12 cellular contexts compared by ENCODE assay signal in the genomic region with DNA sequence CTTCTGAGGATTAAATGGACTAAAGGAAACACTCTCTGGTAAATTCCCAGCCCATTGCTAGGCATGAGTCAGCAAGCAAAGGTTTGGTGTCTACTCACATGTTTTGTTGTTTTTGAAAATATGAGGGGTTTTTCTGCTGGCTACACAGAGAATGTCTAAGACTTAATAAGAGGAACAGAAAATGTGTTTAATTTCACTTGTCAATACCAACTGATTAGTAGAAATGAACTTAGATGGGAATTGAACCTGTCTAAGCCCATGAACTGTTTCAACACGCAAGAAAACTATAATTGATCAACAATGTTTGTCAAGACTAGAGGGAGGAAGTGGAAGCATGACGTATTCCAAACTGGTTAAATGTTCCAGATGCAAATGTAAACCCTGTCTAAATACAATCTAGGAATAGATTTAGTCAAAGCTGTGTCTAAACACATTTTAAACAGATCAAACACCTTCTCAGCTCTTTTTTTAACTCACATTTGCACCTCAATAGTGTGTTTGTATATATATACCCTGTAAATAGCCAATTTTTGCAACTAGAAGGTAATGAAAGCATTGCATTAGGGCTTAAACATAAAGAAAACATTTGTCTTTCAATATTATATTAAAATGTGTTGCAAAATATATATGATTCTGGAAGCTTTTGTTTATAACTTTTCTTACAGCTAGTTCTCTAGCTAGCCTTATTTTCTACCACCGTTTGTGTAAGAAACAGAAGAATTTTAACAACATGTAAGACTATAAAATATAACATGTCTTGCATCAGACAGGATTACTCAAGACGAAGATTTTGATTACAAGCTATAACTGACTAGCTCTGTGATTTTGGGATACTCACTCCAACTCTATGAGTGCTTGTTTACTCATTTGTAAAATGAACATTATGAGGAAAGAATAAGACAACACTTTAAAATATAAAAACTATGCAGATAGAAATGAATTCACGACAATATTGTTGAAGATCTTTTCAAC.
DNase-seq lines count a peak whose midpoint lies in the region; ATAC-seq, FAIRE-seq and TF ChIP-seq lines count a peak whose summit lies in the region.
"Had no signal": no experiment of that assay in that cellular context is flagged by ENCODE, and none has a peak within 500 bp of the region (broad histone marks: within the 10 kb centered on the region; RNA-seq: fewer than 3 reads in every experiment).

No MANE protein-coding gene starts in this region.

- peak; percentile 29; the same call in 1 of the 2 replicates for ATAC-seq in IMR-90 (ENCODE audit: low read depth)

- peak overlapping the region; percentile 53; the same call in 1 of the 2 replicates for H2BK20ac ChIP-seq in IMR-90 (ENCODE audit: low read depth, low read length)

- H4K20me1 ChIP-seq in IMR-90 (ENCODE audit: insufficient read depth, low read length): no peaks in the 10 kb centered on the region
- no peaks in the 10 kb centered on the region for H4K20me1 ChIP-seq in fibroblast of lung (ENCODE audit: control insufficient read depth, extremely low read depth, insufficient read depth, low read length)

- CTCF ChIA-PET in IMR-90 (lab: Yijun Ruan, JAX): no interaction called here

- H3K4me2 ChIP-seq in IMR-90 (ENCODE audit: low read depth, low read length) (peak overlapping the region; percentile 58; the same call in 1 of the 2 replicates), fibroblast of lung (ENCODE audit: extremely low read depth, insufficient read depth, low read length) (no peak overlapping the region)

- FAIRE-seq in H54 (lab: Jason Lieb, UNC): peak; percentile 48
- FAIRE-seq: islet of Langerhans had no signal

- no peak overlapping the region for H4K8ac ChIP-seq in IMR-90 (ENCODE audit: low read depth in 2 of 2, low read length in 2 of 2)

- no peak overlapping the region for H2AK9ac ChIP-seq in IMR-90 (replicated peaks; ENCODE audit: low read depth, low read length, poor library complexity)

- H3K23ac ChIP-seq in IMR-90 (ENCODE audit: low read depth, low read length): no peak overlapping the region

- peak overlapping the region; percentile 60; the same call in 1 of the 2 replicates for H2BK120ac ChIP-seq in IMR-90 (ENCODE audit: low read depth, low read length)

- H2BK15ac ChIP-seq in IMR-90 (ENCODE audit: low read depth, low read length): no peak overlapping the region

- intact Hi-C loops in IMR-90 (cut with micrococcal nuclease): no loop called here
- intact Hi-C loops in transverse colon (cut with DNase I; ENCODE audit: low total_unique reads): no loop called here

- no CpG with 5 or more reads among the region's 5 CpGs for WGBS in IMR-90 (ENCODE audit: extremely low coverage in 2 of 2, insufficient read length in 1 of 2), 2 experiments
- 43 to 49% methylated on average over 5 of the region's 5 CpGs for WGBS in transverse colon (ENCODE audit: low coverage in 1 of 2), 2 donors

- dilution Hi-C loops in IMR-90 (cut with HindIII; ENCODE audit: low sequenced_read_pairs, unreplicated experiment): no loop called here

- H3K79me2 ChIP-seq in fibroblast of lung (ENCODE audit: control insufficient read depth, insufficient read depth, low read length): no peaks in the 10 kb centered on the region

- no peak overlapping the region for H3K4ac ChIP-seq in IMR-90 (ENCODE audit: low read depth, low read length)

- H2AK5ac ChIP-seq in IMR-90 (ENCODE audit: low read depth, low read length): no peak overlapping the region

- H2AFZ ChIP-seq in IMR-90 (replicated peaks; ENCODE audit: low read length, poor library complexity) (no peak overlapping the region), fibroblast of lung (ENCODE audit: low read length) (no peak overlapping the region)

- H2BK5ac ChIP-seq in IMR-90 (ENCODE audit: low read depth, low read length, poor library complexity, severe bottlenecking): peak overlapping the region; percentile 39

- H3K9ac ChIP-seq in IMR-90 (ENCODE audit: low read depth, low read length) (no peak overlapping the region), fibroblast of lung (ENCODE audit: insufficient read depth, low read length) (no peak overlapping the region)

- TF ChIP-seq RAD21 in IMR-90 (IDR thresholded peaks at IDR 0.05; ENCODE audit: low read length): no peak

- no peaks in the 10 kb centered on the region for H3K9me3 ChIP-seq in IMR-90 (ENCODE audit: control insufficient read depth, insufficient read depth, low read length)
- H3K9me3 ChIP-seq in fibroblast of lung (ENCODE audit: control insufficient read depth, insufficient read depth, low read depth, low read length): no peaks in the 10 kb centered on the region
- no peaks in the 10 kb centered on the region for H3K9me3 ChIP-seq in transverse colon
- H3K9me3 ChIP-seq: vagina had no signal

- H3K27ac ChIP-seq in IMR-90 (ENCODE audit: insufficient read depth, low read length): no peak overlapping the region
- H3K27ac ChIP-seq in fibroblast of lung (ENCODE audit: insufficient read depth, low read length): no peak overlapping the region
- no peak overlapping the region for H3K27ac ChIP-seq in transverse colon
- H3K27ac ChIP-seq: vagina had no signal

- no TSS peak for BruUV-seq in IMR-90 (replicated peaks; lab: Mats Ljungman, UMichigan)

- H3K14ac ChIP-seq in IMR-90 (replicated peaks; ENCODE audit: low read depth, low read length): no peak overlapping the region

- no peaks in the 10 kb centered on the region for H3K79me1 ChIP-seq in IMR-90 (ENCODE audit: low read depth in 1 of 2, low read length in 2 of 2)

- H3K9me1 ChIP-seq in IMR-90 (ENCODE audit: insufficient read depth, low read length): no peaks in the 10 kb centered on the region

- DNase-seq in GM13977 (ENCODE audit: low spot score) (peak; percentile 8), H54 (ENCODE audit: insufficient read length, low spot score) (no peak), IMR-90 (peak; percentile 68), fibroblast of lung (ENCODE audit: low read depth in 2 of 2) (peak; percentile 71 to 78), foreskin melanocyte (no peak), HuH-7.5 (ENCODE audit: low spot score) (no peak), NCI-H146 treated with DMSO at 0.1 percent for 48 hours (lab: John Stamatoyannopoulos, UW; ENCODE audit: unreplicated experiment) (no peak), transverse colon (no peak)
- DNase-seq: activated naive CD8-positive, alpha-beta T cell treated with anti-CD3 and anti-CD28 coated beads for 36 hours; DMS79 had no signal

- no peaks in the 10 kb centered on the region for H3K27me3 ChIP-seq in IMR-90 (ENCODE audit: control insufficient read depth, insufficient read depth, low read length)
- H3K27me3 ChIP-seq in fibroblast of lung (ENCODE audit: control insufficient read depth, insufficient read depth, low read length): no peaks in the 10 kb centered on the region
- no peaks in the 10 kb centered on the region for H3K27me3 ChIP-seq in transverse colon
- H3K27me3 ChIP-seq: vagina had no signal

- H3K56ac ChIP-seq in IMR-90 (ENCODE audit: extremely low read depth, insufficient read depth, low read length): no peak overlapping the region

- H4K5ac ChIP-seq in IMR-90 (ENCODE audit: low read depth, low read length): no peak overlapping the region

- no peak for TF ChIP-seq EP300 in transverse colon (IDR thresholded peaks at IDR 0.05; ENCODE audit: low read depth)

- TF ChIP-seq POLR2A in H54 (IDR thresholded peaks at IDR 0.05; ENCODE audit: low read depth, low read length): no peak
- TF ChIP-seq POLR2A in IMR-90 (IDR thresholded peaks at IDR 0.05; ENCODE audit: low read depth, low read length): no peak
- TF ChIP-seq POLR2A in transverse colon (IDR thresholded peaks at IDR 0.05): no peak

- H4K91ac ChIP-seq in IMR-90 (ENCODE audit: insufficient read depth, low read depth, low read length): no peak overlapping the region

- no peaks in the 10 kb centered on the region for H3K36me3 ChIP-seq in IMR-90 (ENCODE audit: control insufficient read depth, insufficient read depth, low read length)
- H3K36me3 ChIP-seq in fibroblast of lung (ENCODE audit: control insufficient read depth, insufficient read depth, low read length): no peaks in the 10 kb centered on the region
- H3K36me3 ChIP-seq in transverse colon: no peaks in the 10 kb centered on the region
- H3K36me3 ChIP-seq: vagina had no signal

- in situ Hi-C loops in GM13977 (cut with MboI; ENCODE audit: low pct_unique_long_range_greater_than_20kb, low sequenced_read_pairs, unreplicated experiment): no loop called here
- in situ Hi-C loops in IMR-90 (cut with MboI; ENCODE audit: low sequenced_read_pairs): no loop called here
- in situ Hi-C loops in transverse colon (cut with MboI; ENCODE audit: low pct_ligation_motif_present in 1 of 4, low pct_unique_long_range_greater_than_20kb in 1 of 4, low sequenced_read_pairs in 3 of 4): no loop called here

- POLR2A ChIA-PET in IMR-90 (lab: Charles Lee; ENCODE audit: unreplicated experiment): no interaction called here

- H3K18ac ChIP-seq in IMR-90 (ENCODE audit: low read depth, low read length): no peak overlapping the region; the same call in 1 of the 2 replicates

- H3K4me3 ChIP-seq in IMR-90 (ENCODE audit: insufficient read depth, low read depth, low read length) (no peak overlapping the region), fibroblast of lung (replicated peaks in 1 of 4; ENCODE audit: control extremely low read depth in 1 of 4, insufficient read depth in 1 of 4, low read depth in 3 of 4, low read length in 4 of 4) (no peak overlapping the region), transverse colon (no peak overlapping the region)
- H3K4me3 ChIP-seq: vagina had no signal

- H3K4me1 ChIP-seq in IMR-90 (ENCODE audit: control insufficient read depth, insufficient read depth, low read length): no peaks in the 10 kb centered on the region
- H3K4me1 ChIP-seq in fibroblast of lung (ENCODE audit: control insufficient read depth, extremely low read depth, insufficient read depth, low read length): no peaks in the 10 kb centered on the region
- H3K4me1 ChIP-seq in transverse colon: no peaks in the 10 kb centered on the region
- H3K4me1 ChIP-seq: vagina had no signal

- TF ChIP-seq CTCF in GM13977 (IDR thresholded peaks at IDR 0.05; ENCODE audit: extremely low read depth, insufficient read depth, missing control alignments) (no peak), IMR-90 (conservative IDR thresholded peaks at IDR 0.05; ENCODE audit: low read depth, low read length) (no peak), fibroblast of lung (conservative IDR thresholded peaks at IDR 0.05 in 1 of 2, IDR thresholded peaks at IDR 0.05 in 1 of 2; ENCODE audit: low read depth in 1 of 2, low read length in 2 of 2) (no peak), transverse colon (IDR thresholded peaks at IDR 0.05) (no peak)

TF ChIP-seq in IMR-90, 13 proteins besides CTCF, POLR2A, EP300 and RAD21 (continues in another document):
- TF ChIP-seq BHLHE40 (IDR thresholded peaks at IDR 0.05; ENCODE audit: low read depth, low read length): no peak
- peak; percentile 42; the same call in 1 of the 2 replicates for TF ChIP-seq NFE2L2 (IDR thresholded peaks at IDR 0.05; ENCODE audit: low read depth, low read length)
- TF ChIP-seq SMC3 (IDR thresholded peaks at IDR 0.05; ENCODE audit: low read depth, low read length): no peak
- no peak for TF ChIP-seq CHD1 (IDR thresholded peaks at IDR 0.05; ENCODE audit: low read depth, low read length)

Comparison
In these comparisons a context has a peak if more than half of its experiments do, and no peak if none do; other contexts are left out.
1. DNase-seq: peak in GM13977 (single experiment), IMR-90 (single experiment) and fibroblast of lung (2 of 2); none in H54 (single experiment), foreskin melanocyte (single experiment), HuH-7.5 (single experiment), NCI-H146 treated with DMSO at 0.1 percent for 48 hours (single experiment) and transverse colon (single experiment).